ENCODE assay signal across 15 cellular contexts in genomic region chr7:23938230-23938629, GRCh38.
DNase-seq lines count a peak whose midpoint lies in the region; ATAC-seq and TF ChIP-seq lines count a peak whose summit lies in the region.
"Had no signal": no experiment of that assay in that cellular context is flagged by ENCODE, and none has a peak within 500 bp of the region (broad histone marks: within the 10 kb centered on the region; RNA-seq: fewer than 3 reads in every experiment).

No MANE protein-coding gene starts in this region.

- TF ChIP-seq CTCF in RWPE2 (IDR thresholded peaks at IDR 0.05; ENCODE audit: poor library complexity, severe bottlenecking) (no peak), epithelial cell of esophagus (IDR thresholded peaks at IDR 0.05; ENCODE audit: insufficient read depth, low read depth, low read length, missing control alignments) (no peak), stomach (IDR thresholded peaks at IDR 0.05) (no peak)

- no peaks in the 10 kb centered on the region for H3K36me3 ChIP-seq in RWPE2 (ENCODE audit: low read depth)
- no peaks in the 10 kb centered on the region for H3K36me3 ChIP-seq in stomach
- H3K36me3 ChIP-seq: BLaER1 treated with 17β-estradiol and CSF1 and Interleukin-3, amounts not matched to agents 10 nM and 100 nM had no signal

- 83 to 94% (median 88%) methylated on average over 1 of the region's 1 CpG for WGBS in stomach, 5 donors

- H3K27me3 ChIP-seq in RWPE2 (ENCODE audit: insufficient read depth, poor library complexity, severe bottlenecking) (no peaks in the 10 kb centered on the region), stomach (no peaks in the 10 kb centered on the region)
- H3K27me3 ChIP-seq: BLaER1 treated with 17β-estradiol and CSF1 and Interleukin-3, amounts not matched to agents 10 nM and 100 nM had no signal

- peak; percentile 39 for DNase-seq in ELR (ENCODE audit: low read depth)
- DNase-seq in RWPE2 (ENCODE audit: low spot score): no peak
- peak; percentile 7 for DNase-seq in epithelial cell of esophagus (ENCODE audit: low read depth)
- no peak for DNase-seq in DMS53 (lab: John Stamatoyannopoulos, UW)
- no peak for DNase-seq in globus pallidus (ENCODE audit: low spot score)
- DNase-seq in stomach: no peak
- DNase-seq: CD4-positive, alpha-beta T cell; CD8-positive, alpha-beta T cell; DMS79; GF-D8 had no signal

- no peak overlapping the region for H3K4me3 ChIP-seq in RWPE2 (ENCODE audit: severe bottlenecking)
- no peak overlapping the region for H3K4me3 ChIP-seq in epithelial cell of esophagus (ENCODE audit: low read length)
- H3K4me3 ChIP-seq in stomach: no peak overlapping the region
- H3K4me3 ChIP-seq: A549; BLaER1 treated with 17β-estradiol and CSF1 and Interleukin-3, amounts not matched to agents 10 nM and 100 nM had no signal

- H3K27ac ChIP-seq in RWPE2 (ENCODE audit: poor library complexity, severe bottlenecking) (no peak overlapping the region), stomach (no peak overlapping the region)
- H3K27ac ChIP-seq: 22Rv1; A549; BLaER1 treated with 17β-estradiol and CSF1 and Interleukin-3, amounts not matched to agents 10 nM and 100 nM; C4-2B had no signal

- no peak for TF ChIP-seq EP300 in stomach (IDR thresholded peaks at IDR 0.05)

- peak; percentile 33; the same call in 1 of the 3 replicates for ATAC-seq in RWPE2 (ENCODE audit: low read depth)
- ATAC-seq: CD8-positive, alpha-beta T cell had no signal

- H3K4me1 ChIP-seq in RWPE2 (ENCODE audit: insufficient read depth, poor library complexity, severe bottlenecking): peaks cover 4% of the 10 kb centered on the region
- no peaks in the 10 kb centered on the region for H3K4me1 ChIP-seq in stomach
- H3K4me1 ChIP-seq: A549, Caco-2 had no signal

- no peak for TF ChIP-seq POLR2A in stomach (IDR thresholded peaks at IDR 0.05)

- intact Hi-C loops in stomach (cut with DNase I; ENCODE audit: low total_unique reads): no loop called here

- H3K9me3 ChIP-seq in RWPE2 (ENCODE audit: severe bottlenecking) (no peaks in the 10 kb centered on the region), stomach (peaks cover 0 to 5% (median 0%) of the 10 kb centered on the region in 4 donors)
- H3K9me3 ChIP-seq: A549, Caco-2 had no signal

Comparison
In these comparisons a context has a peak if more than half of its experiments do, and no peak if none do; other contexts are left out.
1. DNase-seq: peak in ELR (single experiment) and epithelial cell of esophagus (single experiment); none in RWPE2 (single experiment), DMS53 (single experiment), globus pallidus (single experiment) and stomach (single experiment).